Comparison of ENCODE assay signal across 16 cellular contexts in genomic region chr12:26826437-26826836, GRCh38. TPM values are rescaled to one million over a fixed set of nuclear protein-coding genes. Genes with fewer than 3 reads are reported as not detected.
DNase-seq lines count a peak whose midpoint lies in the region; ATAC-seq, FAIRE-seq and TF ChIP-seq lines count a peak whose summit lies in the region.
"Had no signal": no experiment of that assay in that cellular context is flagged by ENCODE, and none has a peak within 500 bp of the region (broad histone marks: within the 10 kb centered on the region; RNA-seq: fewer than 3 reads in every experiment).

No MANE protein-coding gene starts in this region.

- TF ChIP-seq CTCF in activated CD8-positive, alpha-beta T cell treated with anti-CD3 and anti-CD28 coated beads for 36 hours (IDR thresholded peaks at IDR 0.05): no peak
- no peak for TF ChIP-seq CTCF in CD8-positive, alpha-beta T cell (IDR thresholded peaks at IDR 0.05)
- TF ChIP-seq CTCF in testis (IDR thresholded peaks at IDR 0.05): no peak

- H3K27ac Mint-ChIP-seq in activated CD8-positive, alpha-beta T cell treated with anti-CD3 and anti-CD28 coated beads for 36 hours: no peak overlapping the region
- no peak overlapping the region for H3K27ac Mint-ChIP-seq in activated CD8-positive, alpha-beta T cell treated with anti-CD3 and anti-CD28 coated beads, Interleukin-2, amount 10 ng/mL, durations not matched to agents 7 days and 5 days
- peak overlapping the region; percentile 1 for H3K27ac Mint-ChIP-seq in CD8-positive, alpha-beta T cell
- H3K27ac Mint-ChIP-seq: CD4-positive, alpha-beta T cell; HFFc6 had no signal

- TF ChIP-seq POLR2A in H54 (IDR thresholded peaks at IDR 0.05; ENCODE audit: low read depth, low read length) (no peak), testis (IDR thresholded peaks at IDR 0.05) (no peak)

- H2BK5ac ChIP-seq in mesenchymal stem cell (ENCODE audit: low read depth, low read length, poor library complexity, severe bottlenecking): no peak overlapping the region

- peak; percentile 11 for FAIRE-seq in H54 (lab: Jason Lieb, UNC)
- FAIRE-seq: D721Med, GM19239, H1 had no signal

- H4K8ac ChIP-seq in mesenchymal stem cell (ENCODE audit: low read length): no peak overlapping the region

- peak; percentile 51 for ATAC-seq in activated CD8-positive, alpha-beta T cell treated with anti-CD3 and anti-CD28 coated beads for 36 hours
- ATAC-seq in activated CD8-positive, alpha-beta T cell treated with anti-CD3 and anti-CD28 coated beads, Interleukin-2, amount 10 ng/mL, durations not matched to agents 7 days and 5 days: no peak
- ATAC-seq in CD8-positive, alpha-beta T cell: no peak

- DNase-seq in activated CD8-positive, alpha-beta T cell treated with anti-CD3 and anti-CD28 coated beads for 36 hours: no peak
- no peak for DNase-seq in activated CD8-positive, alpha-beta T cell treated with anti-CD3 and anti-CD28 coated beads, Interleukin-2, amount 10 ng/mL, durations not matched to agents 7 days and 5 days
- no peak for DNase-seq in CD8-positive, alpha-beta T cell
- DNase-seq in H54 (ENCODE audit: insufficient read length, low spot score) (no peak), mesenchymal stem cell (no peak), testis (no peak), NCI-H524 (lab: John Stamatoyannopoulos, UW) (no peak)
- DNase-seq: ACHN; C1 segment of cervical spinal cord; CD4-positive, alpha-beta T cell; DMS153; HCEC 1CT; HFFc6 had no signal

- H3K27me3 ChIP-seq in CD8-positive, alpha-beta T cell (ENCODE audit: insufficient read depth, low read length): no peaks in the 10 kb centered on the region
- H3K27me3 ChIP-seq in mesenchymal stem cell (ENCODE audit: control insufficient read depth in 1 of 2, insufficient read depth in 1 of 2, low read length in 2 of 2): no peaks in the 10 kb centered on the region
- H3K27me3 ChIP-seq in testis: no peaks in the 10 kb centered on the region

- no peaks in the 10 kb centered on the region for H3K9me3 ChIP-seq in CD8-positive, alpha-beta T cell (ENCODE audit: low read length)
- H3K9me3 ChIP-seq in mesenchymal stem cell (ENCODE audit: control insufficient read depth, low read length) (no peaks in the 10 kb centered on the region), testis (no peaks in the 10 kb centered on the region)

- no peak overlapping the region for H3K4me3 ChIP-seq in CD8-positive, alpha-beta T cell (ENCODE audit: low read depth, low read length)
- H3K4me3 ChIP-seq in mesenchymal stem cell (ENCODE audit: insufficient read depth in 1 of 2, low read depth in 1 of 2, low read length in 2 of 2) (no peak overlapping the region), testis (no peak overlapping the region)

- H3K4me1 Mint-ChIP-seq in activated CD8-positive, alpha-beta T cell treated with anti-CD3 and anti-CD28 coated beads for 36 hours (ENCODE audit: low read depth): peaks cover 61% of the 10 kb centered on the region
- H3K4me1 Mint-ChIP-seq in activated CD8-positive, alpha-beta T cell treated with anti-CD3 and anti-CD28 coated beads, Interleukin-2, amount 10 ng/mL, durations not matched to agents 7 days and 5 days (ENCODE audit: low read depth): peaks cover 26% of the 10 kb centered on the region
- H3K4me1 Mint-ChIP-seq in CD8-positive, alpha-beta T cell (ENCODE audit: low read depth): peaks cover 61% of the 10 kb centered on the region

- H4K91ac ChIP-seq in mesenchymal stem cell (ENCODE audit: low read length): no peak overlapping the region

- H3K36me3 ChIP-seq in CD8-positive, alpha-beta T cell (ENCODE audit: insufficient read depth, low read length): no peaks in the 10 kb centered on the region
- H3K36me3 ChIP-seq in mesenchymal stem cell (ENCODE audit: control insufficient read depth in 1 of 2, insufficient read depth in 2 of 2, low read depth in 1 of 2, low read length in 2 of 2) (no peaks in the 10 kb centered on the region), testis (ENCODE audit: low read depth, missing control alignments) (no peaks in the 10 kb centered on the region)

- no peak overlapping the region for H2BK15ac ChIP-seq in mesenchymal stem cell (ENCODE audit: low read depth, poor library complexity, severe bottlenecking)

- no peak overlapping the region for H2BK120ac ChIP-seq in mesenchymal stem cell (ENCODE audit: low read depth, low read length)

- H2BK12ac ChIP-seq in mesenchymal stem cell (ENCODE audit: low read length in 2 of 2): no peak overlapping the region

- H3K4me1 ChIP-seq in CD8-positive, alpha-beta T cell (ENCODE audit: insufficient read depth, low read length): peaks cover 8% of the 10 kb centered on the region
- H3K4me1 ChIP-seq in mesenchymal stem cell (ENCODE audit: control insufficient read depth, insufficient read depth, low read depth, low read length) (peaks cover 5% of the 10 kb centered on the region), testis (no peaks in the 10 kb centered on the region)

- no peak overlapping the region for H3K4me2 ChIP-seq in mesenchymal stem cell (ENCODE audit: low read length, poor library complexity, severe bottlenecking)

- H3K4me3 Mint-ChIP-seq in activated CD8-positive, alpha-beta T cell treated with anti-CD3 and anti-CD28 coated beads for 36 hours: no peak overlapping the region
- H3K4me3 Mint-ChIP-seq in activated CD8-positive, alpha-beta T cell treated with anti-CD3 and anti-CD28 coated beads, Interleukin-2, amount 10 ng/mL, durations not matched to agents 7 days and 5 days: no peak overlapping the region
- no peak overlapping the region for H3K4me3 Mint-ChIP-seq in CD8-positive, alpha-beta T cell
- H3K4me3 Mint-ChIP-seq: CD4-positive, alpha-beta T cell; HFFc6 had no signal

- no peaks in the 10 kb centered on the region for H3K27me3 Mint-ChIP-seq in activated CD8-positive, alpha-beta T cell treated with anti-CD3 and anti-CD28 coated beads for 36 hours
- H3K27me3 Mint-ChIP-seq in activated CD8-positive, alpha-beta T cell treated with anti-CD3 and anti-CD28 coated beads, Interleukin-2, amount 10 ng/mL, durations not matched to agents 7 days and 5 days (ENCODE audit: low read depth): no peaks in the 10 kb centered on the region
- H3K27me3 Mint-ChIP-seq in CD8-positive, alpha-beta T cell (ENCODE audit: low read depth): no peaks in the 10 kb centered on the region
- H3K27me3 Mint-ChIP-seq: CD4-positive, alpha-beta T cell had no signal

- H2AK5ac ChIP-seq in mesenchymal stem cell (ENCODE audit: low read length, severe bottlenecking): peak overlapping the region; percentile 65

- H3K18ac ChIP-seq in mesenchymal stem cell (ENCODE audit: low read depth in 1 of 2, low read length in 2 of 2): no peak overlapping the region

- intact Hi-C loops in activated CD8-positive, alpha-beta T cell treated with anti-CD3 and anti-CD28 coated beads for 36 hours (cut with micrococcal nuclease): no loop called here
- intact Hi-C loops in CD8-positive, alpha-beta T cell (cut with DNase I, micrococcal nuclease): no loop called here
- intact Hi-C loops in testis (cut with DNase I; ENCODE audit: low total_unique reads): no loop called here

- CTCF ChIA-PET in activated CD8-positive, alpha-beta T cell treated with anti-CD3 and anti-CD28 coated beads for 36 hours (lab: Charles Lee): no interaction called here
- CTCF ChIA-PET in activated CD8-positive, alpha-beta T cell treated with anti-CD3 and anti-CD28 coated beads, Interleukin-2, amount 10 ng/mL, durations not matched to agents 7 days and 5 days (lab: Charles Lee): interaction anchor here (1.2 kb wide), 1 partner anchor 9 kb away, joined by 4 read pairs; no protein-coding TSS in a partner anchor
- CTCF ChIA-PET in CD8-positive, alpha-beta T cell (lab: Charles Lee): interaction anchor here (2.2 kb wide), 1 partner anchor 58 kb away, joined by 7 read pairs; no protein-coding TSS in a partner anchor

- no peak overlapping the region for H2AFZ ChIP-seq in mesenchymal stem cell (ENCODE audit: low read depth, low read length)

- no peak overlapping the region for H3K14ac ChIP-seq in mesenchymal stem cell (ENCODE audit: low read length in 2 of 2)

- POLR2A ChIA-PET in activated CD8-positive, alpha-beta T cell treated with anti-CD3 and anti-CD28 coated beads for 36 hours (lab: Charles Lee): no interaction called here
- POLR2A ChIA-PET in activated CD8-positive, alpha-beta T cell treated with anti-CD3 and anti-CD28 coated beads, Interleukin-2, amount 10 ng/mL, durations not matched to agents 7 days and 5 days (lab: Charles Lee): no interaction called here
- POLR2A ChIA-PET in CD8-positive, alpha-beta T cell (lab: Charles Lee): no interaction called here

- no peak overlapping the region for H3K27ac ChIP-seq in CD8-positive, alpha-beta T cell (ENCODE audit: low read depth, low read length)
- H3K27ac ChIP-seq in mesenchymal stem cell (ENCODE audit: low read length, poor library complexity, severe bottlenecking): no peak overlapping the region
- H3K27ac ChIP-seq in testis: no peak overlapping the region

- WGBS in mesenchymal stem cell: over 99% methylated on average over 5 of the region's 5 CpGs
- WGBS in testis, 2 donors: 95 to 97% methylated on average over 5 of the region's 5 CpGs

- no peak overlapping the region for H3K4ac ChIP-seq in mesenchymal stem cell (ENCODE audit: low read depth in 1 of 2, low read length in 2 of 2)

- peaks cover 23% of the 10 kb centered on the region for H3K36me3 Mint-ChIP-seq in activated CD8-positive, alpha-beta T cell treated with anti-CD3 and anti-CD28 coated beads for 36 hours (ENCODE audit: low read depth)
- peaks cover 24% of the 10 kb centered on the region for H3K36me3 Mint-ChIP-seq in activated CD8-positive, alpha-beta T cell treated with anti-CD3 and anti-CD28 coated beads, Interleukin-2, amount 10 ng/mL, durations not matched to agents 7 days and 5 days (ENCODE audit: low read depth)
- peaks cover 2% of the 10 kb centered on the region for H3K36me3 Mint-ChIP-seq in CD8-positive, alpha-beta T cell

- no peak overlapping the region for H3K9ac ChIP-seq in mesenchymal stem cell (ENCODE audit: low read length)

- no peak overlapping the region for H3K23ac ChIP-seq in mesenchymal stem cell (ENCODE audit: low read length in 2 of 2)

- H3K9me3 Mint-ChIP-seq in activated CD8-positive, alpha-beta T cell treated with anti-CD3 and anti-CD28 coated beads for 36 hours: no peaks in the 10 kb centered on the region
- no peaks in the 10 kb centered on the region for H3K9me3 Mint-ChIP-seq in activated CD8-positive, alpha-beta T cell treated with anti-CD3 and anti-CD28 coated beads, Interleukin-2, amount 10 ng/mL, durations not matched to agents 7 days and 5 days (ENCODE audit: insufficient read depth)
- no peaks in the 10 kb centered on the region for H3K9me3 Mint-ChIP-seq in CD8-positive, alpha-beta T cell
- H3K9me3 Mint-ChIP-seq: CD4-positive, alpha-beta T cell; HFFc6 had no signal

- peaks cover 24% of the 10 kb centered on the region for H3K79me1 ChIP-seq in mesenchymal stem cell (replicated peaks; ENCODE audit: low read length, poor library complexity, severe bottlenecking)

RNA-seq across cellular contexts. Expression of gene ITPR2, which starts 6.6 kb away (rescaled TPM):
- 10 to 100 TPM; 38.9 to 41.2 TPM for total RNA-seq in activated CD8-positive, alpha-beta T cell treated with anti-CD3 and anti-CD28 coated beads for 36 hours
- 10 to 100 TPM; 33.5 to 34.6 TPM for total RNA-seq in activated CD8-positive, alpha-beta T cell treated with anti-CD3 and anti-CD28 coated beads, Interleukin-2, amount 10 ng/mL, durations not matched to agents 7 days and 5 days
- total RNA-seq in CD8-positive, alpha-beta T cell: 10 to 100 TPM; 18.9 to 24.1 TPM
- 7.2 TPM for polyA plus RNA-seq in mesenchymal stem cell (2013, experiment 1 of 2)
- polyA plus RNA-seq in mesenchymal stem cell (2013, experiment 2 of 2): 6.8 TPM
- 10 to 100 TPM; 56.9 to 60.6 TPM for total RNA-seq in testis
- 4.9 TPM for polyA plus RNA-seq in testis (ENCODE audit: insufficient read depth, low read depth, low replicate concordance)
